17 cellular contexts compared by ENCODE assay signal in genomic region chr14:60089201-60089600, GRCh38. TPM values are rescaled to one million over a fixed set of nuclear protein-coding genes. Genes with fewer than 3 reads are reported as not detected.
A peak's percentile ranks its signal among the peaks of the same experiment; 100 is the strongest.
DNase-seq lines count a peak whose midpoint lies in the region; ATAC-seq, FAIRE-seq and TF ChIP-seq lines count a peak whose summit lies in the region.
"Had no signal": no experiment of that assay in that cellular context is flagged by ENCODE, and none has a peak within 500 bp of the region (broad histone marks: within the 10 kb centered on the region; RNA-seq: fewer than 3 reads in every experiment).

No MANE protein-coding gene starts in this region.

- no peak overlapping the region for H2BK12ac ChIP-seq in mesenchymal stem cell (ENCODE audit: low read length in 2 of 2)

- H3K4ac ChIP-seq in mesenchymal stem cell (ENCODE audit: low read depth in 1 of 2, low read length in 2 of 2), result no peak overlapping the region

- DNase-seq in HFFc6, result no peak
- no peak for DNase-seq in adipocyte (ENCODE audit: low read depth)
- DNase-seq in mesenchymal stem cell, result no peak
- DNase-seq in urothelium cell line (ENCODE audit: low spot score), result no peak
- DNase-seq in H54 (ENCODE audit: insufficient read length, low spot score), result no peak
- no peak for DNase-seq in T-helper 9 cell
- DNase-seq: DND-41, Kasumi-1, NCI-H1417 treated with DMSO at 0.1 percent for 48 hours, NCI-H1930, NCI-H510A, SW 1271 had no signal

- H3K23ac ChIP-seq in mesenchymal stem cell (ENCODE audit: low read length in 2 of 2), result no peak overlapping the region

- no peak for ATAC-seq in GM18505 (IDR thresholded peaks at IDR 0.05; ENCODE audit: unreplicated experiment)
- ATAC-seq: Panc1 had no signal

- peak overlapping the region; percentile 75 for H2AK5ac ChIP-seq in mesenchymal stem cell (ENCODE audit: low read length, severe bottlenecking)

- H3K4me1 Mint-ChIP-seq in HFFc6 (ENCODE audit: low read depth), result peaks cover 14% of the 10 kb centered on the region

- peak overlapping the region; percentile 68 for H3K9ac ChIP-seq in adipocyte (ENCODE audit: low read length)
- peak overlapping the region; percentile 66 for H3K9ac ChIP-seq in mesenchymal stem cell (ENCODE audit: low read length)
- H3K9ac ChIP-seq: BLaER1 had no signal

- no peaks in the 10 kb centered on the region; the same call in 1 of the 2 replicates for H3K27me3 Mint-ChIP-seq in HFFc6 (ENCODE audit: insufficient read depth)

- no peak overlapping the region for H2BK120ac ChIP-seq in mesenchymal stem cell (ENCODE audit: low read depth, low read length)

- H3K79me1 ChIP-seq in mesenchymal stem cell (replicated peaks; ENCODE audit: low read length, poor library complexity, severe bottlenecking), result peaks cover 2% of the 10 kb centered on the region

- H3K4me3 Mint-ChIP-seq in HFFc6, result peak overlapping the region; percentile 29; the same call in 1 of the 2 replicates

- no peak overlapping the region for H2AFZ ChIP-seq in mesenchymal stem cell (ENCODE audit: low read depth, low read length)

- no peak overlapping the region; the same call in 1 of the 2 replicates for H3K27ac Mint-ChIP-seq in HFFc6

- no peak overlapping the region for H4K91ac ChIP-seq in mesenchymal stem cell (ENCODE audit: low read length)

- H3K4me1 ChIP-seq in adipocyte (ENCODE audit: control insufficient read depth, insufficient read depth, low read length), result peaks cover 34% of the 10 kb centered on the region
- no peaks in the 10 kb centered on the region for H3K4me1 ChIP-seq in mesenchymal stem cell (ENCODE audit: control insufficient read depth, insufficient read depth, low read depth, low read length)

- peak; percentile 78 for FAIRE-seq in urothelium cell line (lab: Jason Lieb, UNC)
- FAIRE-seq in H54 (lab: Jason Lieb, UNC), result no peak
- FAIRE-seq: G401.6, GM18507 had no signal

- H3K27me3 ChIP-seq in adipocyte (replicated peaks; ENCODE audit: control insufficient read depth, insufficient read depth, low read length) (no peaks in the 10 kb centered on the region), mesenchymal stem cell (ENCODE audit: control insufficient read depth in 1 of 2, insufficient read depth in 1 of 2, low read length in 2 of 2) (no peaks in the 10 kb centered on the region)
- H3K27me3 ChIP-seq: BLaER1 had no signal

- H3K4me3 ChIP-seq in adipocyte (ENCODE audit: low read length), result peak overlapping the region; percentile 24
- H3K4me3 ChIP-seq in mesenchymal stem cell (ENCODE audit: insufficient read depth in 1 of 2, low read depth in 1 of 2, low read length in 2 of 2), result peak overlapping the region in 1 of 2 experiments; percentile 28
- H3K4me3 ChIP-seq: BLaER1 had no signal

- peaks cover 18% of the 10 kb centered on the region for H3K36me3 Mint-ChIP-seq in HFFc6 (ENCODE audit: low read depth)

- H3K9me3 Mint-ChIP-seq in HFFc6, result no peaks in the 10 kb centered on the region

- no peak overlapping the region for H3K14ac ChIP-seq in mesenchymal stem cell (ENCODE audit: low read length in 2 of 2)

- no peak overlapping the region for H3K27ac ChIP-seq in mesenchymal stem cell (ENCODE audit: low read length, poor library complexity, severe bottlenecking)
- H3K27ac ChIP-seq: BLaER1 had no signal

- H2BK15ac ChIP-seq in mesenchymal stem cell (ENCODE audit: low read depth, poor library complexity, severe bottlenecking), result no peak overlapping the region

- no peak overlapping the region for H4K8ac ChIP-seq in mesenchymal stem cell (ENCODE audit: low read length)

- H3K9me3 ChIP-seq in adipocyte (ENCODE audit: control insufficient read depth, low read length) (no peaks in the 10 kb centered on the region), mesenchymal stem cell (ENCODE audit: control insufficient read depth, low read length) (no peaks in the 10 kb centered on the region)
- H3K9me3 ChIP-seq: BLaER1 had no signal

- no peak overlapping the region for H3K18ac ChIP-seq in mesenchymal stem cell (ENCODE audit: low read depth in 1 of 2, low read length in 2 of 2)

- H3K36me3 ChIP-seq in adipocyte (ENCODE audit: control insufficient read depth, insufficient read depth, low read length, severe bottlenecking), result no peaks in the 10 kb centered on the region
- no peaks in the 10 kb centered on the region for H3K36me3 ChIP-seq in mesenchymal stem cell (ENCODE audit: control insufficient read depth in 1 of 2, insufficient read depth in 2 of 2, low read depth in 1 of 2, low read length in 2 of 2)
- H3K36me3 ChIP-seq: BLaER1 had no signal

- TF ChIP-seq POLR2A in GM18505 (IDR thresholded peaks at IDR 0.05; ENCODE audit: borderline replicate concordance, extremely low read depth, insufficient read depth, insufficient read length) (no peak), H54 (IDR thresholded peaks at IDR 0.05; ENCODE audit: low read depth, low read length) (no peak)

- no peak overlapping the region for H3K4me2 ChIP-seq in mesenchymal stem cell (ENCODE audit: low read length, poor library complexity, severe bottlenecking)
- H3K4me2 ChIP-seq: BLaER1 had no signal

- no peak overlapping the region for H2BK5ac ChIP-seq in mesenchymal stem cell (ENCODE audit: low read depth, low read length, poor library complexity, severe bottlenecking)

- 79% methylated on average over 3 of the region's 4 CpGs for WGBS in mesenchymal stem cell

- no peak for TF ChIP-seq CTCF in HFFc6 (IDR thresholded peaks at IDR 0.05)

RNA-seq across cellular contexts. Expression of gene PCNX4, which starts 2.5 kb away (rescaled TPM):
- 10 to 100 TPM; 46.5 to 67.7 (median 54.9) TPM for total RNA-seq in HFFc6 (2021; fragmentation: NEBNext Ultra II Directional; extraction: Animal tissue kit (Norgen Biotek cat#: 25700))
- polyA plus RNA-seq in mesenchymal stem cell (2013, experiment 1 of 2), result 95.7 TPM
- polyA plus RNA-seq in mesenchymal stem cell (2013, experiment 2 of 2), result 101 TPM
